ENCODE assay signal across 2 cellular contexts in the genomic region with DNA sequence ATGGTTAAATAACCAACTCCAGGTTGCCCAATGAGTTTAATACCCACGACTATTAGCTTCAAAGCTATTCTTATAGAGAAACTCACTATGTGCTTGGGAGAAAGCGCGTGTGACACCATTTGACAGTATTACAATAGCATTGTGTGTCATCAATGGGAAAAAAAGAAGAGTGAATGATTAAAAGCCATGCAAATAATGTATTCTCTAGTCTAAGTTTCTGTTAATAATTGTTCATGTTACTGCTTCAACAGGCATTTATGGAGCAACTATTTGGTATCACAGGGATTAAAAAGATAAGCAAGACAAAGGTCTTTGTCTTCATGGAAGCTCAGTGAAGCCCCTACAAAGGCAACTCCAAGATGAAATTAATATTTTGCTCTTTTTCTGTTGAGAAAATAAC.
TF ChIP-seq lines count a peak whose summit lies in the region.

No MANE protein-coding gene starts in this region.

TF ChIP-seq in SK-N-SH, 30 proteins besides CTCF, POLR2A, EP300 and RAD21 (continued from another document):
- no peak for TF ChIP-seq GABPA (IDR thresholded peaks at IDR 0.05; ENCODE audit: low read depth)
- TF ChIP-seq NRF1 (IDR thresholded peaks at IDR 0.05; ENCODE audit: low read depth, low read length): no peak
- TF ChIP-seq, protein P1, sequence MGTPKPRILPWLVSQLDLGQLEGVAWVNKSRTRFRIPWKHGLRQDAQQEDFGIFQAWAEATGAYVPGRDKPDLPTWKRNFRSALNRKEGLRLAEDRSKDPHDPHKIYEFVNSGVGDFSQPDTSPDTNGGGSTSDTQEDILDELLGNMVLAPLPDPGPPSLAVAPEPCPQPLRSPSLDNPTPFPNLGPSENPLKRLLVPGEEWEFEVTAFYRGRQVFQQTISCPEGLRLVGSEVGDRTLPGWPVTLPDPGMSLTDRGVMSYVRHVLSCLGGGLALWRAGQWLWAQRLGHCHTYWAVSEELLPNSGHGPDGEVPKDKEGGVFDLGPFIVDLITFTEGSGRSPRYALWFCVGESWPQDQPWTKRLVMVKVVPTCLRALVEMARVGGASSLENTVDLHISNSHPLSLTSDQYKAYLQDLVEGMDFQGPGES (IDR thresholded peaks at IDR 0.05; ENCODE audit: low read depth, low read length): no peak

TF ChIP-seq in SK-N-SH treated with all-trans-retinoic acid at 6 μM for 48 hours, 23 proteins besides CTCF, POLR2A, EP300 and RAD21 (continued from another document):
- no peak for TF ChIP-seq ZC3H10 (CRISPR knock-in tag; IDR thresholded peaks at IDR 0.05)
- TF ChIP-seq ZNF8 (CRISPR knock-in tag; IDR thresholded peaks at IDR 0.05): no peak
- TF ChIP-seq TOX (CRISPR knock-in tag; IDR thresholded peaks at IDR 0.05; ENCODE audit: borderline replicate concordance): no peak
- TF ChIP-seq, protein P2, sequence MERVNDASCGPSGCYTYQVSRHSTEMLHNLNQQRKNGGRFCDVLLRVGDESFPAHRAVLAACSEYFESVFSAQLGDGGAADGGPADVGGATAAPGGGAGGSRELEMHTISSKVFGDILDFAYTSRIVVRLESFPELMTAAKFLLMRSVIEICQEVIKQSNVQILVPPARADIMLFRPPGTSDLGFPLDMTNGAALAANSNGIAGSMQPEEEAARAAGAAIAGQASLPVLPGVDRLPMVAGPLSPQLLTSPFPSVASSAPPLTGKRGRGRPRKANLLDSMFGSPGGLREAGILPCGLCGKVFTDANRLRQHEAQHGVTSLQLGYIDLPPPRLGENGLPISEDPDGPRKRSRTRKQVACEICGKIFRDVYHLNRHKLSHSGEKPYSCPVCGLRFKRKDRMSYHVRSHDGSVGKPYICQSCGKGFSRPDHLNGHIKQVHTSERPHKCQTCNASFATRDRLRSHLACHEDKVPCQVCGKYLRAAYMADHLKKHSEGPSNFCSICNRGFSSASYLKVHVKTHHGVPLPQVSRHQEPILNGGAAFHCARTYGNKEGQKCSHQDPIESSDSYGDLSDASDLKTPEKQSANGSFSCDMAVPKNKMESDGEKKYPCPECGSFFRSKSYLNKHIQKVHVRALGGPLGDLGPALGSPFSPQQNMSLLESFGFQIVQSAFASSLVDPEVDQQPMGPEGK (CRISPR knock-in tag; IDR thresholded peaks at IDR 0.05; ENCODE audit: borderline replicate concordance): no peak
